ENCODE assay signal across 8 cellular contexts in the genomic region with DNA sequence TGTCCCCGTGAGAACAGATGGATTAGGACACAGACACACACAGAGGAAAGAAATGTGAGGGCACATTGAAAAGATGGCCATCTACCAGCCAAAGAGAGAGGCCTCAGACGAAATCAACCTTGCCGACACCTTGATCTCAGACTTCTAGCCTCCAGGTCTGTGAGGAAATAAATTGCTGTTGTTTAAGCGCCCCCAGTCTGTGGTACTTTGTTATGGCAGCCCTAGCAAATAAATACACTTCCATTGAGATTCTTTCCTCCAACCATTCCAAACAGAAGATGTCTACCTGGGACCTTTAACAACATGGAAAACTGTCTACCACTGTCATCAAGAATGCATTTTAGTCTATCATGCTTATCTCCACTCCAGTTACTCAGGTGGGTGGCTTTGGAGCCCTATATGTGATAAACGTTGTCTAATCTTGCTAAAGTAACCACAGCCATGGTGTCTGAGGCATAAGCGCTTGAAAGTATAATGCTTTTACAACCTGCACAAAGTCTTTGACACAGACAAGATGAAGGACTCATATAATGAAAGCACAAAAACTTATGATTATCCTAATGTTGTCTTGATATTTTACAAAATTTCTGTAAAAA.
DNase-seq lines count a peak whose midpoint lies in the region; ATAC-seq, FAIRE-seq and TF ChIP-seq lines count a peak whose summit lies in the region.

No MANE protein-coding gene starts in this region.

- peaks cover under 1% of the 10 kb centered on the region; the same call in 1 of the 3 replicates for H3K4me1 ChIP-seq in A549
- H3K4me1 ChIP-seq in astrocyte (ENCODE audit: insufficient read depth, low read length): no peaks in the 10 kb centered on the region
- no peaks in the 10 kb centered on the region for H3K4me1 ChIP-seq in right lobe of liver

- H3K9me3 ChIP-seq in A549 (no peaks in the 10 kb centered on the region), astrocyte (ENCODE audit: insufficient read depth, low read depth, low read length) (no peaks in the 10 kb centered on the region), right lobe of liver (no peaks in the 10 kb centered on the region)

- H2AFZ ChIP-seq in astrocyte (ENCODE audit: low read depth, low read length): no peak overlapping the region

- H3K36me3 ChIP-seq in astrocyte (ENCODE audit: insufficient read depth, low read length) (no peaks in the 10 kb centered on the region), right lobe of liver (no peaks in the 10 kb centered on the region)

- H3K27me3 ChIP-seq in astrocyte (ENCODE audit: insufficient read depth, low read length): no peaks in the 10 kb centered on the region
- H3K27me3 ChIP-seq in right lobe of liver: no peaks in the 10 kb centered on the region

- intact Hi-C loops in right lobe of liver (cut with DNase I): no loop called here

- H3K4me3 ChIP-seq in A549: no peak overlapping the region
- H3K4me3 ChIP-seq in astrocyte (ENCODE audit: insufficient read depth, low read depth, low read length): no peak overlapping the region
- H3K4me3 ChIP-seq in right lobe of liver: no peak overlapping the region

- peak; percentile 55 to 70; a peak in 4 of 5 replicates for TF ChIP-seq RAD21 in A549 (conservative IDR thresholded peaks at IDR 0.05 in 1 of 2, IDR thresholded peaks at IDR 0.05 in 1 of 2)

- H3K36me3 Mint-ChIP-seq in astrocyte (ENCODE audit: low read depth, unreplicated experiment): no peaks in the 10 kb centered on the region

- POLR2A ChIA-PET in A549 (lab: Yijun Ruan, JAX): no interaction called here

- H3K27ac ChIP-seq in A549 (no peak overlapping the region), astrocyte (ENCODE audit: low read depth, low read length) (no peak overlapping the region), right lobe of liver (no peak overlapping the region)

- no peak overlapping the region for H3K4me3 Mint-ChIP-seq in astrocyte (ENCODE audit: unreplicated experiment)

- no peaks in the 10 kb centered on the region for H3K4me1 Mint-ChIP-seq in astrocyte (ENCODE audit: low read depth, unreplicated experiment)

- peak; percentile 42 for TF ChIP-seq CTCF in A549 (IDR thresholded peaks at IDR 0.05)
- TF ChIP-seq CTCF in astrocyte (IDR thresholded peaks at IDR 0.05; ENCODE audit: insufficient read depth, low read depth, low read length): peak; percentile 43
- peak; percentile 44 to 58 (median 47) for TF ChIP-seq CTCF in right lobe of liver (IDR thresholded peaks at IDR 0.05)

- no peaks in the 10 kb centered on the region for H4K20me1 ChIP-seq in astrocyte (ENCODE audit: insufficient read depth, low read length)

- no peak for TF ChIP-seq EP300 in A549 (IDR thresholded peaks at IDR 0.05)

- DNase-seq in A549 (ENCODE audit: low read depth in 1 of 2, low spot score in 1 of 2): peak in 1 of 2 experiments; percentile 46
- DNase-seq in LoVo (ENCODE audit: low spot score): peak; percentile 44
- DNase-seq in astrocyte (ENCODE audit: low read depth): peak; percentile 4
- no peak for DNase-seq in right lobe of liver
- no peak for DNase-seq in amniotic stem cell (lab: John Stamatoyannopoulos, UW)
- no peak for DNase-seq in stimulated activated CD4-positive, alpha-beta T cell treated with anti-CD3 and anti-CD28 coated beads, Interleukin-1b, Interleukin-23, amount 100 ng/mL, for 48 hours

- peak in 1 of 2 experiments; percentile 73; a peak in 3 of 6 replicates for ATAC-seq in A549
- ATAC-seq in GM18505 (IDR thresholded peaks at IDR 0.05; ENCODE audit: unreplicated experiment): peak; percentile 59
- peak; percentile 42 to 70 (median 64) for ATAC-seq in right lobe of liver
- no peak for ATAC-seq in GM21717 (IDR thresholded peaks at IDR 0.05; ENCODE audit: unreplicated experiment)

- no peak overlapping the region for H3K9ac ChIP-seq in astrocyte (ENCODE audit: low read length)

- FAIRE-seq in A549 (lab: Jason Lieb, UNC): no peak
- no peak for FAIRE-seq in astrocyte (lab: Jason Lieb, UNC)

- no peaks in the 10 kb centered on the region for H3K27me3 Mint-ChIP-seq in astrocyte (ENCODE audit: low read depth, unreplicated experiment)

- no peaks in the 10 kb centered on the region for H3K9me3 Mint-ChIP-seq in astrocyte (ENCODE audit: unreplicated experiment)

- CTCF ChIA-PET in A549 (lab: Yijun Ruan, JAX): interaction anchor here (0.9 kb wide), 1 partner anchor 546 kb away, joined by 3 read pairs; no protein-coding TSS in a partner anchor

- H3K79me2 ChIP-seq in astrocyte (ENCODE audit: insufficient read depth, low read length): no peaks in the 10 kb centered on the region

- 35% methylated on average over 6 of the region's 6 CpGs for WGBS in A549 (ENCODE audit: missing lambda C conversion rate)
- WGBS in right lobe of liver (ENCODE audit: insufficient coverage, low coverage, low lambda C conversion rate, missing lambda C conversion rate): 51% methylated on average over 6 of the region's 6 CpGs

- TF ChIP-seq POLR2A in A549 (IDR thresholded peaks at IDR 0.05; ENCODE audit: low read length) (no peak), GM18505 (IDR thresholded peaks at IDR 0.05; ENCODE audit: borderline replicate concordance, extremely low read depth, insufficient read depth, insufficient read length) (no peak), right lobe of liver (IDR thresholded peaks at IDR 0.05) (no peak)

- no peak overlapping the region for H3K27ac Mint-ChIP-seq in astrocyte (ENCODE audit: unreplicated experiment)

- H3K4me2 ChIP-seq in A549: no peak overlapping the region
- no peak overlapping the region for H3K4me2 ChIP-seq in astrocyte (ENCODE audit: low read length)

TF ChIP-seq in A549, 52 proteins besides CTCF, POLR2A, EP300 and RAD21:
- TF ChIP-seq FOSB (CRISPR knock-in tag; IDR thresholded peaks at IDR 0.05): no peak
- no peak for TF ChIP-seq JUN (IDR thresholded peaks at IDR 0.05)
- TF ChIP-seq SMC3 (IDR thresholded peaks at IDR 0.05): peak; percentile 44
- TF ChIP-seq HMGXB4 (CRISPR knock-in tag; IDR thresholded peaks at IDR 0.05; ENCODE audit: borderline replicate concordance): no peak
- TF ChIP-seq USF2 (IDR thresholded peaks at IDR 0.05): no peak
- TF ChIP-seq CHD4 (IDR thresholded peaks at IDR 0.05; ENCODE audit: borderline replicate concordance): no peak
- no peak for TF ChIP-seq HEYL (CRISPR knock-in tag; IDR thresholded peaks at IDR 0.05)
- TF ChIP-seq MYC (IDR thresholded peaks at IDR 0.05; ENCODE audit: borderline replicate concordance, low read length): no peak

Comparison
In these comparisons a context has a peak if more than half of its experiments do, and no peak if none do; other contexts are left out.
1. DNase-seq: peak in LoVo (single experiment) and astrocyte (single experiment); none in right lobe of liver (0 of 3), amniotic stem cell (single experiment) and stimulated activated CD4-positive, alpha-beta T cell treated with anti-CD3 and anti-CD28 coated beads, Interleukin-1b, Interleukin-23, amount 100 ng/mL, for 48 hours (single experiment).
2. Peak in every context shown above with its lines, with median percentiles within 50 percentile points of each other: CTCF ChIP-seq.